In genomic region chr5:52751137-52751536, GRCh38 we compare ENCODE assay signal across 2 cellular contexts.
TF ChIP-seq lines count a peak whose summit lies in the region.

No MANE protein-coding gene starts in this region.

TF ChIP-seq in liver, 16 proteins besides CTCF, POLR2A, EP300 and RAD21 (continued from another document):
- TF ChIP-seq HNF4G (IDR thresholded peaks at IDR 0.05) (no peak), RXRA (IDR thresholded peaks at IDR 0.05) (no peak), JUND (IDR thresholded peaks at IDR 0.05) (no peak), ATF3 (IDR thresholded peaks at IDR 0.05) (no peak), GABPA (IDR thresholded peaks at IDR 0.05 in 1 of 2, conservative IDR thresholded peaks at IDR 0.05 in 1 of 2) (no peak), SP1 (IDR thresholded peaks at IDR 0.05) (no peak), NR2F2 (IDR thresholded peaks at IDR 0.05) (no peak), MAX (IDR thresholded peaks at IDR 0.05) (no peak), REST (IDR thresholded peaks at IDR 0.05) (no peak)

TF ChIP-seq in HepG2, 621 proteins besides CTCF, POLR2A, EP300 and RAD21:
- TF ChIP-seq HNF1A (IDR thresholded peaks at IDR 0.05; ENCODE audit: low read depth) (no peak), HNF1A (CRISPR knock-in tag; IDR thresholded peaks at IDR 0.05; ENCODE audit: borderline replicate concordance) (no peak), ZNF740 (CRISPR knock-in tag; IDR thresholded peaks at IDR 0.05) (no peak), ZNF564 (CRISPR knock-in tag; IDR thresholded peaks at IDR 0.05) (no peak), ZGPAT (CRISPR knock-in tag; IDR thresholded peaks at IDR 0.05) (no peak), ZBTB21 (CRISPR knock-in tag; IDR thresholded peaks at IDR 0.05) (no peak), MTA3 (CRISPR knock-in tag; IDR thresholded peaks at IDR 0.05) (no peak), FOXA3 (CRISPR knock-in tag; IDR thresholded peaks at IDR 0.05) (no peak), FOXK1 (CRISPR knock-in tag; IDR thresholded peaks at IDR 0.05; ENCODE audit: borderline replicate concordance, low read depth) (no peak)
TF ChIP-seq in HepG2: peak in this region for 0.
